8 cellular contexts compared by ENCODE assay signal in genomic region chr3:56702487-56703315, GRCh38. TPM values are rescaled to one million over a fixed set of nuclear protein-coding genes. Genes with fewer than 3 reads are reported as not detected.
DNase-seq lines count a peak whose midpoint lies in the region; ATAC-seq and TF ChIP-seq lines count a peak whose summit lies in the region.

No MANE protein-coding gene starts in this region.

- H3K4me1 ChIP-seq in lower lobe of right lung, result peaks cover 3% of the 10 kb centered on the region
- H3K4me1 ChIP-seq in thoracic aorta (ENCODE audit: control insufficient read depth in 1 of 2, low read depth in 2 of 2), result no peaks in the 10 kb centered on the region

- ATAC-seq in lower lobe of right lung (peak; percentile 75 to 85), thoracic aorta (ENCODE audit: insufficient number of reproducible peaks, low FRiP score, low read depth) (no peak)

- peak; percentile 58 for DNase-seq in GDM1 (lab: John Stamatoyannopoulos, UW)
- DNase-seq in NCI-H146 treated with DMSO at 0.1 percent for 48 hours (lab: John Stamatoyannopoulos, UW; ENCODE audit: unreplicated experiment), result peak; percentile 7
- DNase-seq in T-helper 1 cell, result peak in 4 of 5 donors; percentile 29 to 65 (median 48)
- DNase-seq in dermis blood vessel endothelial cell, result peak; percentile 85
- DNase-seq in lower lobe of right lung, result no peak
- DNase-seq in thoracic aorta (ENCODE audit: low spot score), result no peak
- no peak for DNase-seq in HK-2 (ENCODE audit: unreplicated experiment)

- H3K4me3 ChIP-seq in lower lobe of right lung, result no peak overlapping the region
- no peak overlapping the region for H3K4me3 ChIP-seq in thoracic aorta

- H3K27me3 ChIP-seq in lower lobe of right lung (ENCODE audit: low read depth) (no peaks in the 10 kb centered on the region), thoracic aorta (replicated peaks; ENCODE audit: insufficient read depth) (no peaks in the 10 kb centered on the region)

- intact Hi-C loops in lower lobe of right lung (cut with DNase I), result loop anchor here (5.0 kb wide), 2 partner anchors 100 to 285 kb away; partner anchors contain the start of gene ARHGEF3

- H3K9me3 ChIP-seq in lower lobe of right lung (no peaks in the 10 kb centered on the region), thoracic aorta (no peaks in the 10 kb centered on the region)

- H3K36me3 ChIP-seq in lower lobe of right lung, result no peaks in the 10 kb centered on the region
- no peaks in the 10 kb centered on the region for H3K36me3 ChIP-seq in thoracic aorta

- H3K27ac ChIP-seq in 22Rv1 (no peak overlapping the region), lower lobe of right lung (no peak overlapping the region), thoracic aorta (no peak overlapping the region)

- TF ChIP-seq CTCF in 22Rv1 (IDR thresholded peaks at IDR 0.05) (peak; percentile 86), lower lobe of right lung (IDR thresholded peaks at IDR 0.05) (peak; percentile 88), thoracic aorta (IDR thresholded peaks at IDR 0.05) (peak; percentile 78)

RNA-seq across cellular contexts. Expression of gene TASOR, which starts 19.6 kb away (rescaled TPM):
- total RNA-seq in dermis blood vessel endothelial cell (84.9 and 100 TPM in 2 replicates), lower lobe of right lung (69.7 TPM), thoracic aorta (10 to 100 TPM; 45.9 to 78.4 TPM)

Comparison
In these comparisons a context has a peak if more than half of its experiments do, and no peak if none do; other contexts are left out.
1. DNase-seq: peak in GDM1 (single experiment), NCI-H146 treated with DMSO at 0.1 percent for 48 hours (single experiment), T-helper 1 cell (4 of 5) and dermis blood vessel endothelial cell (single experiment); none in lower lobe of right lung (single experiment), thoracic aorta (single experiment) and HK-2 (single experiment).
2. Peak in every context shown above with its lines, with median percentiles within 50 percentile points of each other: CTCF ChIP-seq.